Comparison of ENCODE assay signal across 8 cellular contexts in the genomic region with DNA sequence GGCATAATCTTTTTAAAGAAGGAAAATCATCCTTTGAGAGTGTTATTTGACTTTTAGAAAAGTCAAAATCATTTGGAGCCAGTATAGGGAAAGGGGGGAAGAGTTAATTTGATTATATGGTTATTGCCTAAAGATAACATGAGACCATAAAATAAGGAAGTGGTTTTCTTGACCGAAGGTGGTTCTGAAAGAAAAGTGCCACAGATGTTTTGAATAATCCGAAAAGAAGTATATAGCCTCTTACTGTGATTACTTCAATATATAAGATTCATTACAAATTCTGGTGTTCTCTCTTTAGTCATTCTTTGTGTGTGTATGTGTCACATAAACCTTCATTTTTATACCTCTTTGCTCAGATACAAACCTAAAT. TPM values are rescaled to one million over a fixed set of nuclear protein-coding genes. Genes with fewer than 3 reads are reported as not detected.
DNase-seq lines count a peak whose midpoint lies in the region; ATAC-seq and TF ChIP-seq lines count a peak whose summit lies in the region.

No MANE protein-coding gene starts in this region.

- H3K27me3 ChIP-seq in BLaER1 (no peaks in the 10 kb centered on the region), Karpas-422 (ENCODE audit: low read length) (no peaks in the 10 kb centered on the region)

- CTCF ChIA-PET in MCF 10A (lab: Yijun Ruan, JAX): interaction anchor here (0.6 to 4.3 kb wide), 5 partner anchors 10 to 45 kb away, joined by 4 to 46 read pairs (median 4); no protein-coding TSS in a partner anchor

- DNase-seq in Karpas-422: peak; percentile 69
- DNase-seq in MCF 10A (ENCODE audit: unreplicated experiment): no peak
- no peak for DNase-seq in naive thymus-derived CD8-positive, alpha-beta T cell
- no peak for DNase-seq in kidney glomerular epithelial cell (lab: John Stamatoyannopoulos, UW)
- DNase-seq in GDM1 (lab: John Stamatoyannopoulos, UW): no peak
- DNase-seq in activated CD8-positive, alpha-beta memory T cell treated with anti-CD3 and anti-CD28 coated beads, Interleukin-2, amount 50 U/mL, for 4 hours: no peak

- no peak for TF ChIP-seq CTCF in MCF 10A (IDR thresholded peaks at IDR 0.05; ENCODE audit: unreplicated experiment)

- BruUV-seq in MCF 10A (replicated peaks; lab: Mats Ljungman, UMichigan): no TSS peak

- H3K4me3 ChIP-seq in BLaER1 (peak overlapping the region; percentile 89), Karpas-422 (ENCODE audit: low read length) (peak overlapping the region; percentile 92)

- H2AFZ ChIP-seq in Karpas-422 (ENCODE audit: low read length): no peak overlapping the region

- H3K4me1 ChIP-seq in BLaER1: peaks cover 33% of the 10 kb centered on the region
- peaks cover 40% of the 10 kb centered on the region for H3K4me1 ChIP-seq in Karpas-422 (ENCODE audit: low read length)

- H4K20me1 ChIP-seq in BLaER1: peaks cover 5% of the 10 kb centered on the region; the same call in 1 of the 2 replicates
- H4K20me1 ChIP-seq in Karpas-422 (ENCODE audit: insufficient read depth, low read depth, low read length): no peaks in the 10 kb centered on the region

- no peaks in the 10 kb centered on the region for H3K27me3 Mint-ChIP-seq in MCF 10A (ENCODE audit: insufficient read depth, unreplicated experiment)
- no peaks in the 10 kb centered on the region for H3K27me3 Mint-ChIP-seq in naive thymus-derived CD8-positive, alpha-beta T cell

- peak overlapping the region; percentile 97 for H3K27ac Mint-ChIP-seq in MCF 10A (ENCODE audit: low read depth, unreplicated experiment)
- peak overlapping the region; percentile 74 to 99 (median 98) for H3K27ac Mint-ChIP-seq in naive thymus-derived CD8-positive, alpha-beta T cell

- H3K4me2 ChIP-seq in BLaER1: peak overlapping the region; percentile 96
- peak overlapping the region; percentile 97 for H3K4me2 ChIP-seq in Karpas-422 (ENCODE audit: low read depth, low read length, poor library complexity, severe bottlenecking)

- ATAC-seq in naive thymus-derived CD8-positive, alpha-beta T cell: no peak
- ATAC-seq in GM21367 (IDR thresholded peaks at IDR 0.05; ENCODE audit: unreplicated experiment): no peak

- H3K4me3 Mint-ChIP-seq in MCF 10A (ENCODE audit: unreplicated experiment): peak overlapping the region; percentile 79
- H3K4me3 Mint-ChIP-seq in naive thymus-derived CD8-positive, alpha-beta T cell: peak overlapping the region; percentile 91 to 99 (median 96)

- H3K9me3 ChIP-seq in BLaER1 (no peaks in the 10 kb centered on the region), Karpas-422 (ENCODE audit: low read length) (no peaks in the 10 kb centered on the region)

- H3K9ac ChIP-seq in BLaER1: peak overlapping the region; percentile 92
- H3K9ac ChIP-seq in Karpas-422 (ENCODE audit: low read length): peak overlapping the region; percentile 83

- intact Hi-C loops in MCF 10A (cut with micrococcal nuclease): no loop called here

- H3K36me3 Mint-ChIP-seq in MCF 10A (ENCODE audit: insufficient read depth, unreplicated experiment): peaks cover 52% of the 10 kb centered on the region
- H3K36me3 Mint-ChIP-seq in naive thymus-derived CD8-positive, alpha-beta T cell: peaks cover 0 to 43% (median 17%) of the 10 kb centered on the region in 3 donors

- no peaks in the 10 kb centered on the region for H3K9me3 Mint-ChIP-seq in MCF 10A (ENCODE audit: unreplicated experiment)
- H3K9me3 Mint-ChIP-seq in naive thymus-derived CD8-positive, alpha-beta T cell: no peaks in the 10 kb centered on the region

- peaks cover 31% of the 10 kb centered on the region for H3K4me1 Mint-ChIP-seq in MCF 10A (ENCODE audit: insufficient read depth, unreplicated experiment)
- peaks cover 26 to 53% (median 48%) of the 10 kb centered on the region in 4 donors for H3K4me1 Mint-ChIP-seq in naive thymus-derived CD8-positive, alpha-beta T cell

- H3K36me3 ChIP-seq in BLaER1 (peaks cover 47% of the 10 kb centered on the region), Karpas-422 (ENCODE audit: insufficient read depth, low read length) (peaks cover 39% of the 10 kb centered on the region; the same call in 1 of the 2 replicates)

- H3K9me2 ChIP-seq in Karpas-422 (replicated peaks; ENCODE audit: insufficient read depth, low read length): no peaks in the 10 kb centered on the region

- H3K27ac ChIP-seq in BLaER1 (no peak overlapping the region), Karpas-422 (ENCODE audit: low read length) (peak overlapping the region; percentile 62)

- peaks cover 89% of the 10 kb centered on the region for H3K79me2 ChIP-seq in Karpas-422 (ENCODE audit: low read length)

- POLR2A ChIA-PET in MCF 10A (lab: Yijun Ruan, JAX): interaction anchor here (0.7 to 9.2 kb wide), 6 partner anchors 14 to 625 kb away, joined by 3 to 161 read pairs (median 14); a partner anchor contains a TSS
- POLR2A ChIA-PET in naive thymus-derived CD8-positive, alpha-beta T cell (lab: Charles Lee): interaction anchor here (1.4 to 5.6 kb wide), 4 partner anchors 9 to 634 kb away, joined by 3 to 85 read pairs (median 16); a partner anchor contains a TSS

RNA-seq across cellular contexts. Expression of a gene that starts 1.1 kb away (rescaled TPM):
- total RNA-seq in Karpas-422 (2014; rRNA removed; shearing (Covaris generic); ENCODE audit: low replicate concordance): 103 and 127 TPM in 2 replicates
- total RNA-seq in MCF 10A (2022): 116 and 166 TPM in 2 replicates
- 10 to 100 TPM; 30.0 to 31.7 TPM for total RNA-seq in naive thymus-derived CD8-positive, alpha-beta T cell
- 10 to 100 TPM; 31.0 to 41.1 (median 31.4) TPM for polyA plus RNA-seq in naive thymus-derived CD8-positive, alpha-beta T cell

RNA-seq across cellular contexts. Expression of a gene that starts 4.5 kb away (rescaled TPM):
- total RNA-seq in Karpas-422 (2014; rRNA removed; shearing (Covaris generic); ENCODE audit: low replicate concordance): 20.6 and 38.7 TPM in 2 replicates
- total RNA-seq in MCF 10A (2022): 10.0 and 11.1 TPM in 2 replicates
- 10 to 100 TPM; 17.7 to 21.4 TPM for total RNA-seq in naive thymus-derived CD8-positive, alpha-beta T cell
- 10 to 100 TPM; 11.9 to 22.7 (median 12.2) TPM for polyA plus RNA-seq in naive thymus-derived CD8-positive, alpha-beta T cell

RNA-seq across cellular contexts. Expression of a gene that starts 27.4 kb away (rescaled TPM):
- total RNA-seq in Karpas-422 (2014; rRNA removed; shearing (Covaris generic); ENCODE audit: low replicate concordance): 12.2 and 18.4 TPM in 2 replicates
- total RNA-seq in MCF 10A (2022): 3.2 and 4.0 TPM in 2 replicates
- total RNA-seq in naive thymus-derived CD8-positive, alpha-beta T cell: 10 to 100 TPM in 1 of 2 experiments, 1 to 10 TPM in 1; 10.0 to 12.1 TPM
- polyA plus RNA-seq in naive thymus-derived CD8-positive, alpha-beta T cell: under 1 TPM; 0.24 to 0.43 (median 0.34) TPM

RNA-seq across cellular contexts. Expression of a gene that starts 41.2 kb away (rescaled TPM):
- not detected in 2 replicates for total RNA-seq in Karpas-422 (2014; rRNA removed; shearing (Covaris generic); ENCODE audit: low replicate concordance)
- not detected in 2 replicates for total RNA-seq in MCF 10A (2022)
- not detected for total RNA-seq in naive thymus-derived CD8-positive, alpha-beta T cell
- polyA plus RNA-seq in naive thymus-derived CD8-positive, alpha-beta T cell: not detected
